1 cellular context compared by ENCODE assay signal in genomic region chr6:167856999-167857660, GRCh38.
A peak's percentile ranks its signal among the peaks of the same experiment; 100 is the strongest.
TF ChIP-seq lines count a peak whose summit lies in the region.

No MANE protein-coding gene starts in this region.

TF ChIP-seq in K562, 482 proteins besides CTCF, POLR2A, EP300 and RAD21 (continued from another document and continues in another):
- TF ChIP-seq, protein P1, sequence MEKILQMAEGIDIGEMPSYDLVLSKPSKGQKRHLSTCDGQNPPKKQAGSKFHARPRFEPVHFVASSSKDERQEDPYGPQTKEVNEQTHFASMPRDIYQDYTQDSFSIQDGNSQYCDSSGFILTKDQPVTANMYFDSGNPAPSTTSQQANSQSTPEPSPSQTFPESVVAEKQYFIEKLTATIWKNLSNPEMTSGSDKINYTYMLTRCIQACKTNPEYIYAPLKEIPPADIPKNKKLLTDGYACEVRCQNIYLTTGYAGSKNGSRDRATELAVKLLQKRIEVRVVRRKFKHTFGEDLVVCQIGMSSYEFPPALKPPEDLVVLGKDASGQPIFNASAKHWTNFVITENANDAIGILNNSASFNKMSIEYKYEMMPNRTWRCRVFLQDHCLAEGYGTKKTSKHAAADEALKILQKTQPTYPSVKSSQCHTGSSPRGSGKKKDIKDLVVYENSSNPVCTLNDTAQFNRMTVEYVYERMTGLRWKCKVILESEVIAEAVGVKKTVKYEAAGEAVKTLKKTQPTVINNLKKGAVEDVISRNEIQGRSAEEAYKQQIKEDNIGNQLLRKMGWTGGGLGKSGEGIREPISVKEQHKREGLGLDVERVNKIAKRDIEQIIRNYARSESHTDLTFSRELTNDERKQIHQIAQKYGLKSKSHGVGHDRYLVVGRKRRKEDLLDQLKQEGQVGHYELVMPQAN (IDR thresholded peaks at IDR 0.05; ENCODE audit: borderline replicate concordance) = no peak; the same call in 1 of the 2 replicates
- TF ChIP-seq JUNB (CRISPR knock-in tag; conservative IDR thresholded peaks at IDR 0.05) = no peak
- no peak for TF ChIP-seq COPS2 (conservative IDR thresholded peaks at IDR 0.05)
- TF ChIP-seq TGIF2 (CRISPR knock-in tag; IDR thresholded peaks at IDR 0.05) = no peak
- peak in 2 of 3 experiments; percentile 18 to 59 for TF ChIP-seq YY1 (IDR thresholded peaks at IDR 0.05; ENCODE audit: borderline replicate concordance in 1 of 3, control insufficient read depth in 1 of 3, extremely low read depth in 1 of 3, insufficient read depth in 3 of 3, insufficient read length in 1 of 3, insufficient replicate concordance in 2 of 3, low read depth in 1 of 3, low read length in 2 of 3)
- no peak for TF ChIP-seq SNRNP70 (optimal IDR thresholded peaks at IDR 0.05; ENCODE audit: low read depth, low read length)
- TF ChIP-seq FOXK2 (conservative IDR thresholded peaks at IDR 0.05 in 1 of 2, IDR thresholded peaks at IDR 0.05 in 1 of 2; ENCODE audit: low read depth in 2 of 2) = peak; percentile 90 to 95
- no peak for TF ChIP-seq ZNF197 (CRISPR knock-in tag; IDR thresholded peaks at IDR 0.05; ENCODE audit: low read depth)
- TF ChIP-seq ZFX (CRISPR knock-in tag; IDR thresholded peaks at IDR 0.05) = no peak
- peak; percentile 67 for TF ChIP-seq FOXM1 (IDR thresholded peaks at IDR 0.05; ENCODE audit: low read depth)
- TF ChIP-seq FOXM1 (CRISPR knock-in tag; IDR thresholded peaks at IDR 0.05; ENCODE audit: low read depth) = no peak
- peak; percentile 33; the same call in 1 of the 2 replicates for TF ChIP-seq BRD4 (IDR thresholded peaks at IDR 0.05)
- no peak; the same call in 1 of the 2 replicates for TF ChIP-seq E4F1 (CRISPR knock-in tag; IDR thresholded peaks at IDR 0.05; ENCODE audit: borderline replicate concordance)
- peak in 1 of 2 experiments; percentile 70; a peak in 1 of 4 replicates for TF ChIP-seq TBL1XR1 (IDR thresholded peaks at IDR 0.05; ENCODE audit: low read length in 2 of 2)
- TF ChIP-seq ZBTB8A (IDR thresholded peaks at IDR 0.05; ENCODE audit: partially characterized antibody) = no peak
- TF ChIP-seq ZNF586 (CRISPR knock-in tag; conservative IDR thresholded peaks at IDR 0.05) = no peak
- peak; percentile 21; the same call in 1 of the 2 replicates for TF ChIP-seq ZBTB12 (CRISPR knock-in tag; IDR thresholded peaks at IDR 0.05)
- no peak for TF ChIP-seq BCLAF1 (IDR thresholded peaks at IDR 0.05; ENCODE audit: borderline replicate concordance in 1 of 2, control insufficient read depth in 1 of 2, low read depth in 2 of 2, low read length in 1 of 2)
- TF ChIP-seq SIN3B (IDR thresholded peaks at IDR 0.05; ENCODE audit: low read depth) = no peak
- 0 out of 2 replicates have a peak, but pooled peaks have one; percentile 37 for TF ChIP-seq PATZ1 (CRISPR knock-in tag; IDR thresholded peaks at IDR 0.05; ENCODE audit: borderline replicate concordance)
- TF ChIP-seq CAMTA2 (CRISPR knock-in tag; conservative IDR thresholded peaks at IDR 0.05) = no peak
- no peak for TF ChIP-seq DLX4 (CRISPR knock-in tag; IDR thresholded peaks at IDR 0.05)
- no peak; the same call in 1 of the 2 replicates for TF ChIP-seq CTBP1 (IDR thresholded peaks at IDR 0.05; ENCODE audit: borderline replicate concordance)
- no peak for TF ChIP-seq ESRRB (CRISPR knock-in tag; IDR thresholded peaks at IDR 0.05; ENCODE audit: borderline replicate concordance)
- no peak for TF ChIP-seq ZNF780A (CRISPR knock-in tag; IDR thresholded peaks at IDR 0.05)
- TF ChIP-seq FOXA3 (CRISPR knock-in tag; conservative IDR thresholded peaks at IDR 0.05 in 1 of 2, IDR thresholded peaks at IDR 0.05 in 1 of 2) = no peak
- TF ChIP-seq, protein P2, sequence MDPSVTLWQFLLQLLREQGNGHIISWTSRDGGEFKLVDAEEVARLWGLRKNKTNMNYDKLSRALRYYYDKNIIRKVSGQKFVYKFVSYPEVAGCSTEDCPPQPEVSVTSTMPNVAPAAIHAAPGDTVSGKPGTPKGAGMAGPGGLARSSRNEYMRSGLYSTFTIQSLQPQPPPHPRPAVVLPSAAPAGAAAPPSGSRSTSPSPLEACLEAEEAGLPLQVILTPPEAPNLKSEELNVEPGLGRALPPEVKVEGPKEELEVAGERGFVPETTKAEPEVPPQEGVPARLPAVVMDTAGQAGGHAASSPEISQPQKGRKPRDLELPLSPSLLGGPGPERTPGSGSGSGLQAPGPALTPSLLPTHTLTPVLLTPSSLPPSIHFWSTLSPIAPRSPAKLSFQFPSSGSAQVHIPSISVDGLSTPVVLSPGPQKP (CRISPR knock-in tag; IDR thresholded peaks at IDR 0.05) = no peak
- TF ChIP-seq HNRNPUL1 (IDR thresholded peaks at IDR 0.05; ENCODE audit: low read length) = no peak
- TF ChIP-seq HMG20B (CRISPR knock-in tag; IDR thresholded peaks at IDR 0.05) = no peak
- TF ChIP-seq RBBP5 (IDR thresholded peaks at IDR 0.05; ENCODE audit: borderline replicate concordance, insufficient read depth, low read length, poor library complexity, severe bottlenecking) = no peak
- no peak for TF ChIP-seq ZBTB43 (CRISPR knock-in tag; IDR thresholded peaks at IDR 0.05)
- TF ChIP-seq, protein P3, sequence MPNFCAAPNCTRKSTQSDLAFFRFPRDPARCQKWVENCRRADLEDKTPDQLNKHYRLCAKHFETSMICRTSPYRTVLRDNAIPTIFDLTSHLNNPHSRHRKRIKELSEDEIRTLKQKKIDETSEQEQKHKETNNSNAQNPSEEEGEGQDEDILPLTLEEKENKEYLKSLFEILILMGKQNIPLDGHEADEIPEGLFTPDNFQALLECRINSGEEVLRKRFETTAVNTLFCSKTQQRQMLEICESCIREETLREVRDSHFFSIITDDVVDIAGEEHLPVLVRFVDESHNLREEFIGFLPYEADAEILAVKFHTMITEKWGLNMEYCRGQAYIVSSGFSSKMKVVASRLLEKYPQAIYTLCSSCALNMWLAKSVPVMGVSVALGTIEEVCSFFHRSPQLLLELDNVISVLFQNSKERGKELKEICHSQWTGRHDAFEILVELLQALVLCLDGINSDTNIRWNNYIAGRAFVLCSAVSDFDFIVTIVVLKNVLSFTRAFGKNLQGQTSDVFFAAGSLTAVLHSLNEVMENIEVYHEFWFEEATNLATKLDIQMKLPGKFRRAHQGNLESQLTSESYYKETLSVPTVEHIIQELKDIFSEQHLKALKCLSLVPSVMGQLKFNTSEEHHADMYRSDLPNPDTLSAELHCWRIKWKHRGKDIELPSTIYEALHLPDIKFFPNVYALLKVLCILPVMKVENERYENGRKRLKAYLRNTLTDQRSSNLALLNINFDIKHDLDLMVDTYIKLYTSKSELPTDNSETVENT (CRISPR knock-in tag; IDR thresholded peaks at IDR 0.05) = no peak
- TF ChIP-seq HDAC6 (IDR thresholded peaks at IDR 0.05; ENCODE audit: low read depth, low read length) = no peak
- TF ChIP-seq, protein P4, sequence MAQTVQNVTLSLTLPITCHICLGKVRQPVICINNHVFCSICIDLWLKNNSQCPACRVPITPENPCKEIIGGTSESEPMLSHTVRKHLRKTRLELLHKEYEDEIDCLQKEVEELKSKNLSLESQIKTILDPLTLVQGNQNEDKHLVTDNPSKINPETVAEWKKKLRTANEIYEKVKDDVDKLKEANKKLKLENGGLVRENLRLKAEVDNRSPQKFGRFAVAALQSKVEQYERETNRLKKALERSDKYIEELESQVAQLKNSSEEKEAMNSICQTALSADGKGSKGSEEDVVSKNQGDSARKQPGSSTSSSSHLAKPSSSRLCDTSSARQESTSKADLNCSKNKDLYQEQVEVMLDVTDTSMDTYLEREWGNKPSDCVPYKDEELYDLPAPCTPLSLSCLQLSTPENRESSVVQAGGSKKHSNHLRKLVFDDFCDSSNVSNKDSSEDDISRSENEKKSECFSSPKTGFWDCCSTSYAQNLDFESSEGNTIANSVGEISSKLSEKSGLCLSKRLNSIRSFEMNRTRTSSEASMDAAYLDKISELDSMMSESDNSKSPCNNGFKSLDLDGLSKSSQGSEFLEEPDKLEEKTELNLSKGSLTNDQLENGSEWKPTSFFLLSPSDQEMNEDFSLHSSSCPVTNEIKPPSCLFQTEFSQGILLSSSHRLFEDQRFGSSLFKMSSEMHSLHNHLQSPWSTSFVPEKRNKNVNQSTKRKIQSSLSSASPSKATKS (CRISPR knock-in tag; IDR thresholded peaks at IDR 0.05) = no peak
- no peak for TF ChIP-seq FOXJ3 (CRISPR knock-in tag; IDR thresholded peaks at IDR 0.05)
- peak; percentile 64; the same call in 1 of the 2 replicates for TF ChIP-seq HDGF (IDR thresholded peaks at IDR 0.05)
- no peak for TF ChIP-seq ZNF584 (CRISPR knock-in tag; IDR thresholded peaks at IDR 0.05; ENCODE audit: low read depth)
- no peak for TF ChIP-seq ARHGAP35 (IDR thresholded peaks at IDR 0.05; ENCODE audit: partially characterized antibody)
- TF ChIP-seq CBFA2T2 (conservative IDR thresholded peaks at IDR 0.05) = no peak
- TF ChIP-seq, protein P5, sequence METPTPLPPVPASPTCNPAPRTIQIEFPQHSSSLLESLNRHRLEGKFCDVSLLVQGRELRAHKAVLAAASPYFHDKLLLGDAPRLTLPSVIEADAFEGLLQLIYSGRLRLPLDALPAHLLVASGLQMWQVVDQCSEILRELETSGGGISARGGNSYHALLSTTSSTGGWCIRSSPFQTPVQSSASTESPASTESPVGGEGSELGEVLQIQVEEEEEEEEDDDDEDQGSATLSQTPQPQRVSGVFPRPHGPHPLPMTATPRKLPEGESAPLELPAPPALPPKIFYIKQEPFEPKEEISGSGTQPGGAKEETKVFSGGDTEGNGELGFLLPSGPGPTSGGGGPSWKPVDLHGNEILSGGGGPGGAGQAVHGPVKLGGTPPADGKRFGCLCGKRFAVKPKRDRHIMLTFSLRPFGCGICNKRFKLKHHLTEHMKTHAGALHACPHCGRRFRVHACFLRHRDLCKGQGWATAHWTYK (CRISPR knock-in tag; IDR thresholded peaks at IDR 0.05) = no peak
- no peak for TF ChIP-seq PHTF2 (CRISPR knock-in tag; IDR thresholded peaks at IDR 0.05)
- TF ChIP-seq ZBED1 (IDR thresholded peaks at IDR 0.05) = no peak
